Comparison of ENCODE assay signal across 16 cellular contexts in the genomic region with DNA sequence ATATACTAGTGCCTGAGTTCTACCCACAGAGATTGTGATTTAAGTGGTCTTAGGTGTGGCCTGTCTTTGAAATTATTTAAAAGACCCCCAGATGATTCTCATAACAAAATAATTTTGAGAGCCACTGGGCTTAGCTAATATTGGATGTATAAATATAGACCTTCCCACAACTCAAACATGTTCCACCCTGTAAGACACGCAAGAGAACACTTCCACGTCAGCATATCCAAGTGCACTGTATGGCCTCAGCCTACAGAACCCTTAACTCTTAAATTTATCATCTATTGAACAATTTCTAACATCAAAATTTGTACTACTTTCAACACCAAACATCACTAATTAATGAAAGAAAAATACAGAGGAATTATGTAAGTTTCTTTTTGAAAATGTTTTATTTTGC. TPM values are rescaled to one million over a fixed set of nuclear protein-coding genes. Genes with fewer than 3 reads are reported as not detected.
DNase-seq lines count a peak whose midpoint lies in the region; ATAC-seq and TF ChIP-seq lines count a peak whose summit lies in the region.
"Had no signal": no experiment of that assay in that cellular context is flagged by ENCODE, and none has a peak within 500 bp of the region (broad histone marks: within the 10 kb centered on the region; RNA-seq: fewer than 3 reads in every experiment).

No MANE protein-coding gene starts in this region.

- TF ChIP-seq CTCF in DOHH2 (IDR thresholded peaks at IDR 0.05; ENCODE audit: low read depth, low read length, poor library complexity, severe bottlenecking) (no peak), transverse colon (IDR thresholded peaks at IDR 0.05) (no peak)

- DNase-seq in central memory CD8-positive, alpha-beta T cell (ENCODE audit: low spot score in 2 of 2): no peak
- no peak for DNase-seq in naive B cell
- no peak for DNase-seq in transverse colon
- DNase-seq in activated T-cell treated with anti-CD3 and anti-CD28 coated beads, Interleukin-2, amount 50 U/mL, for 72 hours: no peak
- DNase-seq in NCI-H2227 (lab: John Stamatoyannopoulos, UW; ENCODE audit: unreplicated experiment): no peak
- no peak for DNase-seq in DMS153 treated with DMSO at 0.1 percent for 48 hours (lab: John Stamatoyannopoulos, UW; ENCODE audit: unreplicated experiment)
- DNase-seq: ACHN, GF-D8, NCI-H1048, NCI-H1436 treated with DMSO at 0.1 percent for 48 hours, NCI-H2029 had no signal

- 69 to 84% methylated on average over 2 of the region's 2 CpGs for WGBS in transverse colon (ENCODE audit: low coverage in 1 of 2), 2 donors

- no peak overlapping the region for H3K27ac ChIP-seq in DOHH2 (ENCODE audit: low read depth, low read length)
- peak overlapping the region in 3 of 4 donors; percentile 27 to 38 (median 35) for H3K27ac ChIP-seq in transverse colon
- H3K27ac ChIP-seq: C4-2B, SJSA1 had no signal

- TF ChIP-seq EP300 in transverse colon (IDR thresholded peaks at IDR 0.05; ENCODE audit: low read depth): no peak

- H4K20me1 ChIP-seq in DOHH2 (ENCODE audit: control insufficient read depth, insufficient read depth, low read depth, low read length): no peaks in the 10 kb centered on the region

- peak overlapping the region; percentile 61 for H3K27ac Mint-ChIP-seq in central memory CD8-positive, alpha-beta T cell (ENCODE audit: low read depth)
- H3K27ac Mint-ChIP-seq in naive B cell: peak overlapping the region in 2 of 6 donors; percentile 8 to 14
- no peak overlapping the region for H3K27ac Mint-ChIP-seq in activated T-cell treated with anti-CD3 and anti-CD28 coated beads, Interleukin-2, amount 50 U/mL, for 72 hours

- intact Hi-C loops in transverse colon (cut with DNase I; ENCODE audit: low total_unique reads): no loop called here

- no peaks in the 10 kb centered on the region for H3K79me2 ChIP-seq in DOHH2 (ENCODE audit: control insufficient read depth, low read length)

- H3K4me3 ChIP-seq in DOHH2 (ENCODE audit: low read length) (no peak overlapping the region), transverse colon (no peak overlapping the region)
- H3K4me3 ChIP-seq: SJSA1 had no signal

- peaks cover 3% of the 10 kb centered on the region for H3K36me3 Mint-ChIP-seq in central memory CD8-positive, alpha-beta T cell (ENCODE audit: insufficient read depth)
- peaks cover 4 to 15% of the 10 kb centered on the region in 2 donors for H3K36me3 Mint-ChIP-seq in naive B cell
- H3K36me3 Mint-ChIP-seq in activated T-cell treated with anti-CD3 and anti-CD28 coated beads, Interleukin-2, amount 50 U/mL, for 72 hours (ENCODE audit: insufficient read depth in 2 of 2): peaks cover 1 to 3% of the 10 kb centered on the region in 2 donors

- H3K4me1 Mint-ChIP-seq in central memory CD8-positive, alpha-beta T cell: peaks cover 5% of the 10 kb centered on the region
- peaks cover 20 to 36% (median 22%) of the 10 kb centered on the region in 3 donors for H3K4me1 Mint-ChIP-seq in naive B cell
- no peaks in the 10 kb centered on the region for H3K4me1 Mint-ChIP-seq in activated T-cell treated with anti-CD3 and anti-CD28 coated beads, Interleukin-2, amount 50 U/mL, for 72 hours (ENCODE audit: low read depth)

- no peak overlapping the region for H3K4me3 Mint-ChIP-seq in central memory CD8-positive, alpha-beta T cell
- no peak overlapping the region for H3K4me3 Mint-ChIP-seq in naive B cell
- no peak overlapping the region for H3K4me3 Mint-ChIP-seq in activated T-cell treated with anti-CD3 and anti-CD28 coated beads, Interleukin-2, amount 50 U/mL, for 72 hours

- TF ChIP-seq POLR2A in transverse colon (IDR thresholded peaks at IDR 0.05): no peak

- peak overlapping the region; percentile 15; the same call in 1 of the 2 replicates for H3K4me2 ChIP-seq in DOHH2 (ENCODE audit: low read length)

- no peaks in the 10 kb centered on the region for H3K27me3 Mint-ChIP-seq in central memory CD8-positive, alpha-beta T cell
- no peaks in the 10 kb centered on the region for H3K27me3 Mint-ChIP-seq in naive B cell
- no peaks in the 10 kb centered on the region for H3K27me3 Mint-ChIP-seq in activated T-cell treated with anti-CD3 and anti-CD28 coated beads, Interleukin-2, amount 50 U/mL, for 72 hours (ENCODE audit: low read depth)

- H3K9me3 ChIP-seq in DOHH2 (ENCODE audit: control insufficient read depth, insufficient read depth, low read length) (no peaks in the 10 kb centered on the region), transverse colon (no peaks in the 10 kb centered on the region)
- H3K9me3 ChIP-seq: SJSA1 had no signal

- no peaks in the 10 kb centered on the region for H3F3A ChIP-seq in DOHH2 (ENCODE audit: control insufficient read depth, insufficient read depth)

- H3K27me3 ChIP-seq in DOHH2 (ENCODE audit: control insufficient read depth, low read length) (no peaks in the 10 kb centered on the region), transverse colon (no peaks in the 10 kb centered on the region)
- H3K27me3 ChIP-seq: SJSA1 had no signal

- H3K4me1 ChIP-seq in DOHH2 (ENCODE audit: control insufficient read depth, low read length): peaks cover 33% of the 10 kb centered on the region
- peaks cover 0 to 8% (median 2%) of the 10 kb centered on the region in 4 donors for H3K4me1 ChIP-seq in transverse colon
- H3K4me1 ChIP-seq: SJSA1 had no signal

- H3K9me3 Mint-ChIP-seq in central memory CD8-positive, alpha-beta T cell: no peaks in the 10 kb centered on the region
- H3K9me3 Mint-ChIP-seq in naive B cell: no peaks in the 10 kb centered on the region
- no peaks in the 10 kb centered on the region for H3K9me3 Mint-ChIP-seq in activated T-cell treated with anti-CD3 and anti-CD28 coated beads, Interleukin-2, amount 50 U/mL, for 72 hours

- in situ Hi-C loops in transverse colon (cut with MboI; ENCODE audit: low pct_ligation_motif_present in 1 of 4, low pct_unique_long_range_greater_than_20kb in 1 of 4, low sequenced_read_pairs in 3 of 4): no loop called here

- H3K9me2 ChIP-seq in DOHH2 (replicated peaks; ENCODE audit: control insufficient read depth, low read length): no peaks in the 10 kb centered on the region

- H3K36me3 ChIP-seq in DOHH2 (ENCODE audit: control insufficient read depth, low read length) (peaks cover 12% of the 10 kb centered on the region), transverse colon (peaks cover 0 to 9% (median 3%) of the 10 kb centered on the region in 4 donors)

- no peak for ATAC-seq in central memory CD8-positive, alpha-beta T cell (replicated peaks; ENCODE audit: extremely low read depth, poor library complexity, severe bottlenecking)
- peak; percentile 49 to 59 for ATAC-seq in naive B cell (ENCODE audit: low read depth in 2 of 2)
- ATAC-seq in activated T-cell treated with anti-CD3 and anti-CD28 coated beads, Interleukin-2, amount 50 U/mL, for 72 hours (replicated peaks in 1 of 2): no peak

RNA-seq across cellular contexts. Expression of a gene that starts 2.5 kb away (rescaled TPM):
- 100 to 1,000 TPM in 2 of 6 donors, 10 to 100 TPM in 4; 38.4 to 120 (median 66.8) TPM for polyA plus RNA-seq in naive B cell (ENCODE audit: low read depth in 6 of 6)
- 10 to 100 TPM in 1 of 4 donors, 1 to 10 TPM in 1, not detected in 2; 4.0 to 13.9 TPM for total RNA-seq in transverse colon
- not detected for total RNA-seq in activated T-cell treated with anti-CD3 and anti-CD28 coated beads, Interleukin-2, amount 50 U/mL, for 72 hours
- total RNA-seq: LHCN-M2, Right ventricle myocardium inferior, SJSA1 had no signal

RNA-seq across cellular contexts. Expression of a gene that starts 27.1 kb away (rescaled TPM):
- 10 to 100 TPM; 12.1 to 19.0 (median 14.7) TPM for polyA plus RNA-seq in naive B cell (ENCODE audit: low read depth in 6 of 6)
- 10 to 100 TPM; 20.9 to 53.7 (median 43.3) TPM for total RNA-seq in transverse colon
- 10 to 100 TPM; 42.8 to 45.4 TPM for total RNA-seq in activated T-cell treated with anti-CD3 and anti-CD28 coated beads, Interleukin-2, amount 50 U/mL, for 72 hours

RNA-seq across cellular contexts. Expression of a gene that starts 27.2 kb away (rescaled TPM):
- 100 to 1,000 TPM in 2 of 6 donors, 10 to 100 TPM in 4; 78.6 to 104 (median 82.1) TPM for polyA plus RNA-seq in naive B cell (ENCODE audit: low read depth in 6 of 6)
- total RNA-seq in transverse colon: 10 to 100 TPM; 25.8 to 41.4 (median 36.4) TPM
- total RNA-seq in activated T-cell treated with anti-CD3 and anti-CD28 coated beads, Interleukin-2, amount 50 U/mL, for 72 hours: 10 to 100 TPM; 49.5 to 57.1 TPM

Comparison
In these comparisons a context has a peak if more than half of its experiments do, and no peak if none do; other contexts are left out.
1. ATAC-seq: peak in naive B cell (2 of 2); none in central memory CD8-positive, alpha-beta T cell (single experiment) and activated T-cell treated with anti-CD3 and anti-CD28 coated beads, Interleukin-2, amount 50 U/mL, for 72 hours (0 of 2).